16 cellular contexts compared by ENCODE assay signal in genomic region chr22:31192513-31192912, GRCh38. TPM values are rescaled to one million over a fixed set of nuclear protein-coding genes. Genes with fewer than 3 reads are reported as not detected.
DNase-seq lines count a peak whose midpoint lies in the region; FAIRE-seq and TF ChIP-seq lines count a peak whose summit lies in the region.
"Had no signal": no experiment of that assay in that cellular context is flagged by ENCODE, and none has a peak within 500 bp of the region (broad histone marks: within the 10 kb centered on the region; RNA-seq: fewer than 3 reads in every experiment).

No MANE protein-coding gene starts in this region.

- no peaks in the 10 kb centered on the region for H3K9me3 Mint-ChIP-seq in activated naive CD4-positive, alpha-beta T cell treated with anti-CD3 and anti-CD28 coated beads, Interleukin-2, amount 10 ng/mL, durations not matched to agents 7 days and 5 days

- H3K4me1 Mint-ChIP-seq in activated naive CD4-positive, alpha-beta T cell treated with anti-CD3 and anti-CD28 coated beads, Interleukin-2, amount 10 ng/mL, durations not matched to agents 7 days and 5 days, result no peaks in the 10 kb centered on the region

- H3K27me3 ChIP-seq in AG04450 (ENCODE audit: control insufficient read depth, insufficient read depth, low read length), result no peaks in the 10 kb centered on the region
- no peaks in the 10 kb centered on the region for H3K27me3 ChIP-seq in adipocyte (replicated peaks; ENCODE audit: control insufficient read depth, insufficient read depth, low read length)
- H3K27me3 ChIP-seq: BLaER1, esophagus squamous epithelium had no signal

- no peak for FAIRE-seq in kidney (lab: Jason Lieb, UNC)

- no peak overlapping the region for H3K27ac Mint-ChIP-seq in activated naive CD4-positive, alpha-beta T cell treated with anti-CD3 and anti-CD28 coated beads, Interleukin-2, amount 10 ng/mL, durations not matched to agents 7 days and 5 days

- peak overlapping the region; percentile 26 for H3K9ac ChIP-seq in adipocyte (ENCODE audit: low read length)
- no peak overlapping the region for H3K9ac ChIP-seq in kidney (ENCODE audit: low read length in 2 of 2)
- H3K9ac ChIP-seq: BLaER1 had no signal

- peak; percentile 21 for DNase-seq in AG04450 (ENCODE audit: low read depth, low spot score)
- peak; percentile 76 for DNase-seq in adipocyte (ENCODE audit: low read depth)
- peak; percentile 49 for DNase-seq in iris pigment epithelial cell (ENCODE audit: low read depth)
- no peak for DNase-seq in activated naive CD4-positive, alpha-beta T cell treated with anti-CD3 and anti-CD28 coated beads, Interleukin-2, amount 10 ng/mL, durations not matched to agents 7 days and 5 days
- DNase-seq in D341Med (ENCODE audit: low spot score), result no peak
- no peak for DNase-seq in kidney
- no peak for DNase-seq in NCI-H524 treated with DMSO at 0.1 percent for 48 hours (lab: John Stamatoyannopoulos, UW)
- DNase-seq: activated T-cell treated with anti-CD3 and anti-CD28 coated beads, Interleukin-2, amount 50 U/mL, for 1 hour; esophagus squamous epithelium; mucosa of descending colon; NCI-H510A treated with DMSO at 0.1 percent for 48 hours; stimulated activated CD4-positive, alpha-beta T cell treated with anti-CD3 and anti-CD28 coated beads, Interleukin-4, amount 100 ng/mL, for 4 hours; stimulated activated naive CD8-positive, alpha-beta T cell treated with anti-CD3 and anti-CD28 coated beads, Interleukin-15, Interleukin-2, amounts not matched to agents 100 U/mL and 50 U/mL, for 24 hours had no signal

- no peaks in the 10 kb centered on the region for H3K27me3 Mint-ChIP-seq in activated naive CD4-positive, alpha-beta T cell treated with anti-CD3 and anti-CD28 coated beads, Interleukin-2, amount 10 ng/mL, durations not matched to agents 7 days and 5 days

- peaks cover 34% of the 10 kb centered on the region for H3K36me3 Mint-ChIP-seq in activated naive CD4-positive, alpha-beta T cell treated with anti-CD3 and anti-CD28 coated beads, Interleukin-2, amount 10 ng/mL, durations not matched to agents 7 days and 5 days

- peaks cover 14% of the 10 kb centered on the region for H3K4me1 ChIP-seq in adipocyte (ENCODE audit: control insufficient read depth, insufficient read depth, low read length)
- H3K4me1 ChIP-seq in kidney (ENCODE audit: control insufficient read depth in 1 of 2, insufficient read depth in 1 of 2, low read depth in 1 of 2, low read length in 2 of 2), result no peaks in the 10 kb centered on the region

- no peak overlapping the region for H3K4me3 ChIP-seq in AG04450 (ENCODE audit: low read depth, low read length)
- no peak overlapping the region for H3K4me3 ChIP-seq in adipocyte (ENCODE audit: low read length)
- H3K4me3 ChIP-seq in kidney (ENCODE audit: low read length in 2 of 2), result no peak overlapping the region
- H3K4me3 ChIP-seq: BLaER1, esophagus squamous epithelium, mucosa of descending colon had no signal

- no peak overlapping the region for H3K4me3 Mint-ChIP-seq in activated naive CD4-positive, alpha-beta T cell treated with anti-CD3 and anti-CD28 coated beads, Interleukin-2, amount 10 ng/mL, durations not matched to agents 7 days and 5 days

- POLR2A ChIA-PET in AG04450 (lab: Yijun Ruan, JAX), result interaction anchor here (0.6 kb wide), 1 partner anchor 180 kb away, joined by 10 read pairs; no protein-coding TSS in a partner anchor

- TF ChIP-seq CTCF in AG04450 (IDR thresholded peaks at IDR 0.05; ENCODE audit: low read depth, low read length), result no peak
- TF ChIP-seq CTCF in kidney (IDR thresholded peaks at IDR 0.05; ENCODE audit: borderline replicate concordance, extremely low read depth, insufficient read depth), result no peak

- no peak for TF ChIP-seq RAD21 in Ishikawa (IDR thresholded peaks at IDR 0.05; ENCODE audit: low read depth)

- H3K27ac ChIP-seq in AG04450 (ENCODE audit: low read depth, low read length) (peak overlapping the region; percentile 43), kidney (ENCODE audit: low read depth in 2 of 2, low read length in 2 of 2) (no peak overlapping the region)
- H3K27ac ChIP-seq: BLaER1, esophagus squamous epithelium had no signal

- no peak for TF ChIP-seq EP300 in Ishikawa (IDR thresholded peaks at IDR 0.05; ENCODE audit: borderline replicate concordance)

- CTCF ChIA-PET in AG04450 (lab: Charles Lee), result interaction anchor here (1.4 to 3.0 kb wide), 3 partner anchors 20 to 100 kb away, joined by 4 to 12 read pairs (median 5); partner anchors contain the start of genes LIMK2 and PIK3IP1
- CTCF ChIA-PET in activated naive CD4-positive, alpha-beta T cell treated with anti-CD3 and anti-CD28 coated beads, Interleukin-2, amount 10 ng/mL, durations not matched to agents 7 days and 5 days (lab: Charles Lee), result interaction anchor here (1.2 kb wide), 1 partner anchor 19 kb away, joined by 3 read pairs; the partner anchor contains the start of gene LIMK2

- H3K9me3 ChIP-seq in AG04450 (ENCODE audit: control insufficient read depth, insufficient read depth, low read length) (no peaks in the 10 kb centered on the region), adipocyte (ENCODE audit: control insufficient read depth, low read length) (no peaks in the 10 kb centered on the region), kidney (ENCODE audit: control insufficient read depth in 1 of 2, low read length in 2 of 2) (no peaks in the 10 kb centered on the region)
- H3K9me3 ChIP-seq: BLaER1, esophagus squamous epithelium, mucosa of descending colon had no signal

- intact Hi-C loops in kidney (cut with DNase I), result no loop called here

- peaks cover 64% of the 10 kb centered on the region for H3K36me3 ChIP-seq in adipocyte (ENCODE audit: control insufficient read depth, insufficient read depth, low read length, severe bottlenecking)
- peaks cover 15 to 22% of the 10 kb centered on the region in 2 donors for H3K36me3 ChIP-seq in kidney (ENCODE audit: control insufficient read depth in 1 of 2, insufficient read depth in 2 of 2, low read length in 2 of 2)

TF ChIP-seq in Ishikawa, 13 proteins besides CTCF, POLR2A, EP300 and RAD21:
- TF ChIP-seq TEAD4 (IDR thresholded peaks at IDR 0.05) (no peak), CEBPB (IDR thresholded peaks at IDR 0.05) (0 out of 2 replicates have a peak, but pooled peaks have one; percentile 31)
TF ChIP-seq in Ishikawa: peak in this region for 1.

RNA-seq across cellular contexts. Expression of gene LIMK2, which starts 19.6 kb away (rescaled TPM):
- polyA plus RNA-seq in AG04450 (2011; rRNA removed) (5.0 and 9.0 TPM in 2 replicates), kidney (ENCODE audit: insufficient read depth, low read depth, low replicate concordance) (20.3 TPM)
- 7.5 and 7.6 TPM in 2 replicates for polyA minus RNA-seq in AG04450 (2011; rRNA and poly(A)+ RNA removed)
- 48.2 TPM for total RNA-seq in kidney

RNA-seq across cellular contexts. Expression of gene RNF185, which starts 32.5 kb away (rescaled TPM):
- polyA plus RNA-seq in AG04450 (2011; rRNA removed) (57.3 and 59.4 TPM in 2 replicates), kidney (ENCODE audit: insufficient read depth, low read depth, low replicate concordance) (50.8 TPM)
- 37.1 and 46.8 TPM in 2 replicates for polyA minus RNA-seq in AG04450 (2011; rRNA and poly(A)+ RNA removed)
- 36.7 TPM for total RNA-seq in kidney

RNA-seq across cellular contexts. Expression of gene PLA2G3, which starts 52.2 kb away (rescaled TPM):
- polyA plus RNA-seq in AG04450 (2011; rRNA removed), result 0.10 and 0.11 TPM in 2 replicates
- 0.09 TPM in 1 of 2 replicates, not detected in the other for polyA minus RNA-seq in AG04450 (2011; rRNA and poly(A)+ RNA removed)
- not detected for total RNA-seq in kidney
- 1.2 TPM for polyA plus RNA-seq in kidney (ENCODE audit: insufficient read depth, low read depth, low replicate concordance)
- total RNA-seq: M059J had no signal

Comparison
In these comparisons a context has a peak if more than half of its experiments do, and no peak if none do; other contexts are left out.
1. DNase-seq: peak in AG04450 (single experiment), adipocyte (single experiment) and iris pigment epithelial cell (single experiment); none in activated naive CD4-positive, alpha-beta T cell treated with anti-CD3 and anti-CD28 coated beads, Interleukin-2, amount 10 ng/mL, durations not matched to agents 7 days and 5 days (single experiment), D341Med (single experiment), kidney (single experiment) and NCI-H524 treated with DMSO at 0.1 percent for 48 hours (single experiment).